17 cellular contexts compared by ENCODE assay signal in the genomic region with DNA sequence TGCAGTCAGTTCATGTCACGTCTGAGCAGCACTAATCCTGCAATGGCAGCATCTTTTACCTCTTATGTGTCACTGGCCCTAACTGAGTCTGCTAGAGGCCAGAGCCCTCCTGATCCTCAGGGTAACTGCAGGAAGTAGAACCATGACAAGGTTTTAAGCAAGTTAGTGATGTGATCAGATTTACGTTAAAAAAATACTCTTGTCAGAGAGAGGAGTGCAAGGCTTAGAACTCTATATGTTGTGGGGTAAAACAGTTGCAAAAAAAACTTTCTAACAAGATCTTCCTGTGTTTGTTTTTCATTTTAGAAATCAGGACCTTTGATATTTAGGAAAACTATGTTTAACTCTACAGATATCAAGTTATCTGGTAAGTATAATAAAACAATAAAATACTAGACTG.
"Had no signal": no experiment of that assay in that cellular context is flagged by ENCODE, and none has a peak within 500 bp of the region (broad histone marks: within the 10 kb centered on the region; RNA-seq: fewer than 3 reads in every experiment).

No MANE protein-coding gene starts in this region.

- H3K9me3 ChIP-seq: esophagus squamous epithelium, gastroesophageal sphincter, sigmoid colon had no signal

- ATAC-seq: gastroesophageal sphincter, left lobe of liver had no signal

- H3K27ac ChIP-seq: sigmoid colon had no signal

- DNase-seq: esophagus squamous epithelium; foreskin fibroblast; glutamatergic neuron; islet precursor cell; midbrain; naive B cell; nephron progenitor cell; posterior cingulate gyrus; sigmoid colon; stimulated activated CD4-positive, alpha-beta T cell treated with anti-CD3 and anti-CD28 coated beads, Interleukin-2, amount 100 ng/mL, for 48 hours; stimulated activated naive CD4-positive, alpha-beta T cell treated with Interleukin-2 at 50 U/mL for 16 hours had no signal

- FAIRE-seq: urothelium cell line had no signal

- H3K4me3 Mint-ChIP-seq: dendritic cell treated with granulocyte-macrophage colony-stimulating factor and Interleukin-4, amounts not matched to agents 40 ng/mL and 50 ng/mL, for 4 days; nephron progenitor cell; type B pancreatic cell had no signal

- H3K9me3 Mint-ChIP-seq: dendritic cell treated with granulocyte-macrophage colony-stimulating factor and Interleukin-4, amounts not matched to agents 40 ng/mL and 50 ng/mL, for 4 days; type B pancreatic cell had no signal

- H3K27ac Mint-ChIP-seq: dendritic cell treated with granulocyte-macrophage colony-stimulating factor and Interleukin-4, amounts not matched to agents 40 ng/mL and 50 ng/mL, for 4 days; nephron progenitor cell; type B pancreatic cell had no signal

- H3K4me3 ChIP-seq: esophagus squamous epithelium, gastroesophageal sphincter, sigmoid colon, skin epidermis had no signal

- H3K27me3 Mint-ChIP-seq: dendritic cell treated with granulocyte-macrophage colony-stimulating factor and Interleukin-4, amounts not matched to agents 40 ng/mL and 50 ng/mL, for 4 days; naive B cell; type B pancreatic cell had no signal

- H3K27me3 ChIP-seq: esophagus squamous epithelium, gastroesophageal sphincter, sigmoid colon had no signal
